In the genomic region with DNA sequence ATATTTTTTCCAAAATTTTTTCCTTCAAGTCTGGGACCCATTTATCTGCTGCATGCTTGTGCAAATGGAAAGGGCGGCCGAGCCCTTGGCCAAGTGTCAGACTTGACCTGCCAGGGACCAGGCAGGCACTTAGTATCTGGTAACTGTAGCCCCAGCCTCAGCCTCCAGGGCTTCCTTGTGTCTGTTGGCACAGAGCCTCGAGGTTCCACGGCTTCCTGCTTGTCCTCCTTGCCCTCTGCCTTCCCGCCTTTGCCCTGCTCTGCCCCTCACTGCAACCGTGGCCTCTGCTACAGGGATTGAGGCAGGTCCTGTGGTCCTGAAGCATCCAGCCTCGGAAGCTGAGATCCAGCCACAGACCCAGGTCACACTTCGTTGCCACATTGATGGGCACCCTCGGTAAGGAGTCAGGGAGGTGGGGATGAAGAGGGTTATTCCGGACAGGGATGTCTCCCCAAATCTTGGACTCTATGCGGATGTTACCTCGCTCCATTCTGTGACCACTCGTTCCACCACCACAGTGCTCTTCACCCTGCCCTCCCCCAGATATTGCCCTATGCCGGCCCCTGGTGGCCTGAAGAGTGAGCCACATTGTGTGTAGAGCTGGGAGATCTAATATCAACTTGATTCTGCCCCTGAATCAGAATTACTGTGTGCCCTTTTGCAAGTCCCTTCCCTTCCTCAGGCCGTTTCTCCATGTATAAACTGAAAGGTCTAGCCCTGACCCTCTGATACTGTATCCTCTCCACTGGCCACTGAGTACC, we compare ENCODE assay signal across 8 cellular contexts. TPM values are rescaled to one million over a fixed set of nuclear protein-coding genes. Genes with fewer than 3 reads are reported as not detected.
DNase-seq lines count a peak whose midpoint lies in the region; ATAC-seq and TF ChIP-seq lines count a peak whose summit lies in the region.

No MANE protein-coding gene starts in this region.

- intact Hi-C loops in sciatic nerve (cut with DNase I), result no loop called here

- ATAC-seq in RWPE2 (ENCODE audit: low read depth) (peak; percentile 82), sciatic nerve (peak; percentile 50), GM21528 (IDR thresholded peaks at IDR 0.05; ENCODE audit: low FRiP score, unreplicated experiment) (no peak)

- POLR2A ChIA-PET in CD8-positive, alpha-beta memory T cell (lab: Charles Lee), result no interaction called here

- H3K4me1 Mint-ChIP-seq in CD8-positive, alpha-beta memory T cell, result no peaks in the 10 kb centered on the region

- CTCF ChIA-PET in CD8-positive, alpha-beta memory T cell (lab: Charles Lee), result interaction anchor here (1.5 kb wide), 1 partner anchor 226 kb away, joined by 4 read pairs; no protein-coding TSS in a partner anchor

- DNase-seq in 8988T (peak; percentile 78), RWPE2 (ENCODE audit: low spot score) (no peak), fibroblast of lung (ENCODE audit: low read depth in 2 of 2) (peak; percentile 25 to 55), sciatic nerve (ENCODE audit: low spot score) (no peak), NCI-H510A (lab: John Stamatoyannopoulos, UW) (no peak)
- no peak for DNase-seq in CD8-positive, alpha-beta memory T cell

- H3K9ac ChIP-seq in fibroblast of lung (ENCODE audit: insufficient read depth, low read length), result no peak overlapping the region

- TF ChIP-seq CTCF in GM12874 (IDR thresholded peaks at IDR 0.05; ENCODE audit: insufficient read depth, low read depth, low read length) (peak; percentile 55), RWPE2 (IDR thresholded peaks at IDR 0.05; ENCODE audit: poor library complexity, severe bottlenecking) (peak; percentile 64), fibroblast of lung (conservative IDR thresholded peaks at IDR 0.05 in 1 of 2, IDR thresholded peaks at IDR 0.05 in 1 of 2; ENCODE audit: low read depth in 1 of 2, low read length in 2 of 2) (peak; percentile 82 to 84)

- H3K4me1 ChIP-seq in RWPE2 (ENCODE audit: insufficient read depth, poor library complexity, severe bottlenecking), result peaks cover 9% of the 10 kb centered on the region
- H3K4me1 ChIP-seq in fibroblast of lung (ENCODE audit: control insufficient read depth, extremely low read depth, insufficient read depth, low read length), result peaks cover 29% of the 10 kb centered on the region
- H3K4me1 ChIP-seq in CD8-positive, alpha-beta memory T cell (ENCODE audit: insufficient read depth, low read length), result no peaks in the 10 kb centered on the region

- H2AFZ ChIP-seq in fibroblast of lung (ENCODE audit: low read length), result no peak overlapping the region

- H3K27ac Mint-ChIP-seq in CD8-positive, alpha-beta memory T cell, result no peak overlapping the region

- peaks cover 1 to 3% of the 10 kb centered on the region in 2 donors for H3K27me3 Mint-ChIP-seq in CD8-positive, alpha-beta memory T cell

- no peaks in the 10 kb centered on the region for H3K27me3 ChIP-seq in RWPE2 (ENCODE audit: insufficient read depth, poor library complexity, severe bottlenecking)
- no peaks in the 10 kb centered on the region for H3K27me3 ChIP-seq in fibroblast of lung (ENCODE audit: control insufficient read depth, insufficient read depth, low read length)
- no peaks in the 10 kb centered on the region for H3K27me3 ChIP-seq in CD8-positive, alpha-beta memory T cell (ENCODE audit: insufficient read depth, low read length, poor library complexity, severe bottlenecking)

- H3K36me3 ChIP-seq in RWPE2 (ENCODE audit: low read depth) (peaks cover 28% of the 10 kb centered on the region), fibroblast of lung (ENCODE audit: control insufficient read depth, insufficient read depth, low read length) (peaks cover 11% of the 10 kb centered on the region)
- H3K36me3 ChIP-seq in CD8-positive, alpha-beta memory T cell (ENCODE audit: insufficient read depth, low read length), result no peaks in the 10 kb centered on the region

- no peaks in the 10 kb centered on the region for H3K79me2 ChIP-seq in fibroblast of lung (ENCODE audit: control insufficient read depth, insufficient read depth, low read length)

- H3K4me3 Mint-ChIP-seq in CD8-positive, alpha-beta memory T cell, result no peak overlapping the region

- no peak overlapping the region for H3K4me3 ChIP-seq in RWPE2 (ENCODE audit: severe bottlenecking)
- H3K4me3 ChIP-seq in fibroblast of lung (replicated peaks in 1 of 4; ENCODE audit: control extremely low read depth in 1 of 4, insufficient read depth in 1 of 4, low read depth in 3 of 4, low read length in 4 of 4), result no peak overlapping the region
- no peak overlapping the region for H3K4me3 ChIP-seq in CD8-positive, alpha-beta memory T cell (ENCODE audit: low read length)

- H3K9me3 ChIP-seq in RWPE2 (ENCODE audit: severe bottlenecking) (no peaks in the 10 kb centered on the region), fibroblast of lung (ENCODE audit: control insufficient read depth, insufficient read depth, low read depth, low read length) (no peaks in the 10 kb centered on the region)
- H3K9me3 ChIP-seq in CD8-positive, alpha-beta memory T cell (ENCODE audit: low read length), result no peaks in the 10 kb centered on the region

- H3K4me2 ChIP-seq in fibroblast of lung (ENCODE audit: extremely low read depth, insufficient read depth, low read length), result peak overlapping the region; percentile 52

- no peaks in the 10 kb centered on the region for H3K36me3 Mint-ChIP-seq in CD8-positive, alpha-beta memory T cell

- no peaks in the 10 kb centered on the region for H3K9me3 Mint-ChIP-seq in CD8-positive, alpha-beta memory T cell

- H3K27ac ChIP-seq in RWPE2 (ENCODE audit: poor library complexity, severe bottlenecking) (no peak overlapping the region), fibroblast of lung (ENCODE audit: insufficient read depth, low read length) (no peak overlapping the region)
- no peak overlapping the region for H3K27ac ChIP-seq in CD8-positive, alpha-beta memory T cell (ENCODE audit: low read depth, low read length)

- no peaks in the 10 kb centered on the region for H4K20me1 ChIP-seq in fibroblast of lung (ENCODE audit: control insufficient read depth, extremely low read depth, insufficient read depth, low read length)

RNA-seq across cellular contexts. Expression of gene SRF, which starts 41.5 kb away (rescaled TPM):
- total RNA-seq in fibroblast of lung (16.0 and 16.9 TPM in 2 replicates), sciatic nerve (32.6 TPM)
- polyA plus RNA-seq in fibroblast of lung, result 29.5 and 32.3 TPM in 2 replicates
- polyA plus RNA-seq in fibroblast of lung (2012), result 30.0 and 33.9 TPM in 2 replicates
- 84.8 and 91.8 TPM in 2 replicates for polyA minus RNA-seq in fibroblast of lung (ENCODE audit: low replicate concordance)
- 10 to 100 TPM; 55.1 to 57.4 TPM for total RNA-seq in CD8-positive, alpha-beta memory T cell
- polyA plus RNA-seq in CD8-positive, alpha-beta memory T cell, result 8.0 TPM

RNA-seq across cellular contexts. Expression of gene CUL9, which starts 52.4 kb away (rescaled TPM):
- total RNA-seq in fibroblast of lung (27.0 and 32.2 TPM in 2 replicates), sciatic nerve (42.9 TPM)
- polyA plus RNA-seq in fibroblast of lung, result 6.7 and 11.9 TPM in 2 replicates
- 9.7 and 16.7 TPM in 2 replicates for polyA plus RNA-seq in fibroblast of lung (2012)
- polyA minus RNA-seq in fibroblast of lung (ENCODE audit: low replicate concordance), result 24.8 and 38.0 TPM in 2 replicates
- 10 to 100 TPM; 35.3 to 38.3 TPM for total RNA-seq in CD8-positive, alpha-beta memory T cell
- polyA plus RNA-seq in CD8-positive, alpha-beta memory T cell, result 9.0 TPM

RNA-seq across cellular contexts. Expression of gene PTK7, which starts 53.5 kb away (rescaled TPM):
- total RNA-seq in fibroblast of lung (145 and 159 TPM in 2 replicates), sciatic nerve (11.0 TPM)
- 51.9 and 149 TPM in 2 replicates for polyA plus RNA-seq in fibroblast of lung
- 56.7 and 156 TPM in 2 replicates for polyA plus RNA-seq in fibroblast of lung (2012)
- 103 and 333 TPM in 2 replicates for polyA minus RNA-seq in fibroblast of lung (ENCODE audit: low replicate concordance)
- 1 to 10 TPM; 1.6 TPM for total RNA-seq in CD8-positive, alpha-beta memory T cell
- 1.9 TPM for polyA plus RNA-seq in CD8-positive, alpha-beta memory T cell

Comparison
In these comparisons a context has a peak if more than half of its experiments do, and no peak if none do; other contexts are left out.
1. DNase-seq: peak in 8988T (single experiment) and fibroblast of lung (2 of 2); none in RWPE2 (single experiment), sciatic nerve (single experiment), NCI-H510A (single experiment) and CD8-positive, alpha-beta memory T cell (0 of 5).
2. RNA of gene PTK7, which starts 53.5 kb away (total RNA-seq): 145 to 159 TPM in fibroblast of lung; 11.0 TPM in sciatic nerve (single experiment) and 1.6 TPM in CD8-positive, alpha-beta memory T cell; every median in the first group is over 10 times any median in the second.
3. Peak in every context shown above with its lines, with median percentiles within 50 percentile points of each other: CTCF ChIP-seq.